ENCODE assay signal across 9 cellular contexts in the genomic region with DNA sequence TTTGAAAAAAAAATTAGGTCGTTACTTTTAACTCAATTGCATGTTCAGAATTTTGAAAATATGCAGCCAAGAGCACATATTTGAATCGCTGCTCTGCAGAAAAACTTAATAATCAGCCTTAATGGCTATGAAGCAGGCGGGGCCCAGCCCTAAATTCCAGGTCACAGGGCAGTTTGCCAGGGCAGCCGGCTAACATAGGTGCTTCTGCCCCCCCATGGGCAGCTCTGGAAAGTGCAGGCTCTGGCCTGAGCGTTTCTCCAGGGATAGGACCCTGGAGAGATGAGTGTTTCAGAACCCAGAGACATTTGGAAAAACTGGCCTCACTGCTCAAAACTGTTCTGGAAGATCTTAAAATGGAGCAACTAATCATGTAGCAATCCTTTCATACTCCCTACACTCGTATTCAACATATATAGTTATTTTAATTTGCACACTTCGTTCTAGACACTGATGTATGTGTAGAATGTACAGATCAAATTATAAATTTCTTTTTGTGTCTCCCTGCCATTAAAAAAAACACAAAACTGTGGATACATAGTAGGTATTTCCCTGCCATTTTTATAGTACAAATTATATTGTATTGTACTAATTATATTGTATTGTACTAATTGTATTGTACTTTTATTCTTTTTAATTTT. TPM values are rescaled to one million over a fixed set of nuclear protein-coding genes. Genes with fewer than 3 reads are reported as not detected.
DNase-seq lines count a peak whose midpoint lies in the region; ATAC-seq and TF ChIP-seq lines count a peak whose summit lies in the region.
"Had no signal": no experiment of that assay in that cellular context is flagged by ENCODE, and none has a peak within 500 bp of the region (broad histone marks: within the 10 kb centered on the region; RNA-seq: fewer than 3 reads in every experiment).

No MANE protein-coding gene starts in this region.

- H3K4me3 ChIP-seq in Loucy (ENCODE audit: low read length, poor library complexity, severe bottlenecking) = no peak overlapping the region
- no peak overlapping the region for H3K4me3 ChIP-seq in neuronal stem cell (ENCODE audit: low read length in 2 of 2)

- peaks cover 18% of the 10 kb centered on the region for H3K4me1 Mint-ChIP-seq in activated T-helper 1 cell treated with anti-CD3 and anti-CD28 coated beads, Interleukin-12 subunit alpha, Interleukin-12 subunit beta, Interleukin-2, Interleukin-4 antibody, amounts not matched to agents 30 ng/mL and 10 ng/mL and 1 ng/mL, durations not matched to agents 14 hours and 24 hours and 36 hours (ENCODE audit: low read depth)

- H3K79me2 ChIP-seq in Loucy (ENCODE audit: insufficient read depth, low read length) = no peaks in the 10 kb centered on the region

- DNase-seq in RPMI7951 (ENCODE audit: low read depth) (peak; percentile 77), fibroblast of the conjunctiva (ENCODE audit: low read depth) (peak; percentile 77), neuronal stem cell (ENCODE audit: low spot score) (peak; percentile 45), stromal cell of bone marrow (ENCODE audit: low read depth) (peak; percentile 87)
- DNase-seq in activated T-helper 1 cell treated with anti-CD3 and anti-CD28 coated beads, Interleukin-12 subunit alpha, Interleukin-12 subunit beta, Interleukin-2, Interleukin-4 antibody, amounts not matched to agents 30 ng/mL and 10 ng/mL and 1 ng/mL, durations not matched to agents 14 hours and 24 hours and 36 hours (ENCODE audit: low spot score) = peak; percentile 56

- no peaks in the 10 kb centered on the region for H3K9me2 ChIP-seq in Loucy (replicated peaks; ENCODE audit: low read depth, low read length)

- H3K4ac ChIP-seq in neuronal stem cell (ENCODE audit: low read length) = no peak overlapping the region

- H2BK120ac ChIP-seq in neuronal stem cell (ENCODE audit: low read depth, low read length) = no peak overlapping the region

- H3K27ac ChIP-seq in 22Rv1 (no peak overlapping the region), neuronal stem cell (replicated peaks; ENCODE audit: low read length) (no peak overlapping the region)

- no peak overlapping the region for H3K14ac ChIP-seq in neuronal stem cell (ENCODE audit: low read length)

- intact Hi-C loops in activated T-helper 1 cell treated with anti-CD3 and anti-CD28 coated beads, Interleukin-12 subunit alpha, Interleukin-12 subunit beta, Interleukin-2, Interleukin-4 antibody, amounts not matched to agents 30 ng/mL and 10 ng/mL and 1 ng/mL, durations not matched to agents 14 hours and 24 hours and 36 hours (cut with micrococcal nuclease) = loop anchor here (1.0 to 5.0 kb wide), 5 partner anchors 38 to 178 kb away; no protein-coding TSS in a partner anchor

- no peaks in the 10 kb centered on the region for H3K36me3 Mint-ChIP-seq in activated T-helper 1 cell treated with anti-CD3 and anti-CD28 coated beads, Interleukin-12 subunit alpha, Interleukin-12 subunit beta, Interleukin-2, Interleukin-4 antibody, amounts not matched to agents 30 ng/mL and 10 ng/mL and 1 ng/mL, durations not matched to agents 14 hours and 24 hours and 36 hours (ENCODE audit: low read depth)

- no peak overlapping the region for H2BK15ac ChIP-seq in neuronal stem cell (ENCODE audit: low read length)

- WGBS in neuronal stem cell (ENCODE audit: extremely low coverage in 2 of 2, insufficient read length in 2 of 2, insufficient replicate concordance in 1 of 2), 2 donors = no CpG with 5 or more reads among the region's 7 CpGs

- H3K18ac ChIP-seq in neuronal stem cell (ENCODE audit: low read length) = no peak overlapping the region

- no peak overlapping the region for H3K9ac ChIP-seq in Loucy (ENCODE audit: low read depth, low read length, poor library complexity, severe bottlenecking)
- H3K9ac ChIP-seq in neuronal stem cell (ENCODE audit: low read depth, low read length, poor library complexity) = no peak overlapping the region

- TF ChIP-seq CTCF in 22Rv1 (IDR thresholded peaks at IDR 0.05) (peak; percentile 95), Loucy (conservative IDR thresholded peaks at IDR 0.05; ENCODE audit: low read length) (peak; percentile 94)

- no peak overlapping the region for H4K91ac ChIP-seq in neuronal stem cell (ENCODE audit: low read depth, low read length, poor library complexity)

- H3K36me3 ChIP-seq in Loucy (ENCODE audit: insufficient read depth, low read length) (no peaks in the 10 kb centered on the region), neuronal stem cell (replicated peaks in 1 of 2; ENCODE audit: control insufficient read depth in 2 of 2, insufficient read depth in 2 of 2, low read length in 2 of 2) (no peaks in the 10 kb centered on the region)

- no peak overlapping the region for H2BK5ac ChIP-seq in neuronal stem cell (ENCODE audit: low read length)

- H3K27me3 ChIP-seq in Loucy (ENCODE audit: insufficient read depth, low read length, poor library complexity, severe bottlenecking) (no peaks in the 10 kb centered on the region), neuronal stem cell (ENCODE audit: control insufficient read depth in 3 of 3, insufficient read depth in 3 of 3, low read depth in 1 of 3, low read length in 3 of 3) (no peaks in the 10 kb centered on the region)

- H3K79me1 ChIP-seq in neuronal stem cell (ENCODE audit: low read depth, low read length) = no peaks in the 10 kb centered on the region

- no peak overlapping the region for H2AFZ ChIP-seq in Loucy (ENCODE audit: low read length)
- H2AFZ ChIP-seq in neuronal stem cell (ENCODE audit: low read length) = no peak overlapping the region

- H4K20me1 ChIP-seq in Loucy (ENCODE audit: insufficient read depth, low read length, poor library complexity, severe bottlenecking) = no peaks in the 10 kb centered on the region

- H3K27ac Mint-ChIP-seq in activated T-helper 1 cell treated with anti-CD3 and anti-CD28 coated beads, Interleukin-12 subunit alpha, Interleukin-12 subunit beta, Interleukin-2, Interleukin-4 antibody, amounts not matched to agents 30 ng/mL and 10 ng/mL and 1 ng/mL, durations not matched to agents 14 hours and 24 hours and 36 hours = no peak overlapping the region
- H3K27ac Mint-ChIP-seq: stimulated activated naive CD8-positive, alpha-beta T cell treated with anti-CD3 and anti-CD28 coated beads, Interleukin-15, Interleukin-2, amounts not matched to agents 100 ng/mL and 50 ng/mL, for 24 hours had no signal

- H3K9me3 Mint-ChIP-seq in activated T-helper 1 cell treated with anti-CD3 and anti-CD28 coated beads, Interleukin-12 subunit alpha, Interleukin-12 subunit beta, Interleukin-2, Interleukin-4 antibody, amounts not matched to agents 30 ng/mL and 10 ng/mL and 1 ng/mL, durations not matched to agents 14 hours and 24 hours and 36 hours = no peaks in the 10 kb centered on the region
- H3K9me3 Mint-ChIP-seq: stimulated activated naive CD8-positive, alpha-beta T cell treated with anti-CD3 and anti-CD28 coated beads, Interleukin-15, Interleukin-2, amounts not matched to agents 100 ng/mL and 50 ng/mL, for 24 hours had no signal

- H3K4me3 Mint-ChIP-seq in activated T-helper 1 cell treated with anti-CD3 and anti-CD28 coated beads, Interleukin-12 subunit alpha, Interleukin-12 subunit beta, Interleukin-2, Interleukin-4 antibody, amounts not matched to agents 30 ng/mL and 10 ng/mL and 1 ng/mL, durations not matched to agents 14 hours and 24 hours and 36 hours = no peak overlapping the region
- H3K4me3 Mint-ChIP-seq: stimulated activated naive CD8-positive, alpha-beta T cell treated with anti-CD3 and anti-CD28 coated beads, Interleukin-15, Interleukin-2, amounts not matched to agents 100 ng/mL and 50 ng/mL, for 24 hours had no signal

- no peak overlapping the region for H3K4me2 ChIP-seq in Loucy (ENCODE audit: low read depth, low read length, poor library complexity, severe bottlenecking)
- no peak overlapping the region for H3K4me2 ChIP-seq in neuronal stem cell (ENCODE audit: insufficient read depth, low read length, poor library complexity, severe bottlenecking)

- H3F3A ChIP-seq in Loucy (ENCODE audit: low read depth) = no peaks in the 10 kb centered on the region

- H2AK5ac ChIP-seq in neuronal stem cell (ENCODE audit: low read depth, low read length) = no peak overlapping the region

- H2BK12ac ChIP-seq in neuronal stem cell (ENCODE audit: low read length) = no peak overlapping the region

- H3K23ac ChIP-seq in neuronal stem cell (ENCODE audit: low read depth, low read length, poor library complexity) = no peak overlapping the region

- H3K27me3 Mint-ChIP-seq in activated T-helper 1 cell treated with anti-CD3 and anti-CD28 coated beads, Interleukin-12 subunit alpha, Interleukin-12 subunit beta, Interleukin-2, Interleukin-4 antibody, amounts not matched to agents 30 ng/mL and 10 ng/mL and 1 ng/mL, durations not matched to agents 14 hours and 24 hours and 36 hours (ENCODE audit: insufficient read depth) = no peaks in the 10 kb centered on the region
- H3K27me3 Mint-ChIP-seq: stimulated activated naive CD8-positive, alpha-beta T cell treated with anti-CD3 and anti-CD28 coated beads, Interleukin-15, Interleukin-2, amounts not matched to agents 100 ng/mL and 50 ng/mL, for 24 hours had no signal

- H3K9me3 ChIP-seq in Loucy (ENCODE audit: insufficient read depth, low read depth, low read length) (no peaks in the 10 kb centered on the region), neuronal stem cell (replicated peaks in 1 of 2; ENCODE audit: control insufficient read depth in 2 of 2, insufficient read depth in 1 of 2, low read depth in 1 of 2, low read length in 2 of 2) (no peaks in the 10 kb centered on the region)

- no peak overlapping the region for H4K8ac ChIP-seq in neuronal stem cell (ENCODE audit: low read depth, low read length)

- H3K4me1 ChIP-seq in Loucy (ENCODE audit: insufficient read depth, low read length, poor library complexity, severe bottlenecking) (peaks cover 7% of the 10 kb centered on the region), neuronal stem cell (ENCODE audit: control insufficient read depth in 2 of 2, insufficient read depth in 1 of 2, low read depth in 1 of 2, low read length in 2 of 2) (peaks cover 0 to 6% of the 10 kb centered on the region in 2 donors)

- ATAC-seq in GM18502 (IDR thresholded peaks at IDR 0.05; ENCODE audit: poor library complexity, unreplicated experiment) = peak; percentile 61

RNA-seq across cellular contexts. Expression of gene PTGR2, which starts 26.0 kb away (rescaled TPM):
- 4.9 and 5.1 TPM in 2 replicates for total RNA-seq in RPMI7951 (2014; rRNA removed; shearing (Covaris generic))
- total RNA-seq in activated T-helper 1 cell treated with anti-CD3 and anti-CD28 coated beads, Interleukin-12 subunit alpha, Interleukin-12 subunit beta, Interleukin-2, Interleukin-4 antibody, amounts not matched to agents 30 ng/mL and 10 ng/mL and 1 ng/mL, durations not matched to agents 14 hours and 24 hours and 36 hours = 1.2 and 2.0 TPM in 2 replicates
- 15.1 TPM for polyA plus RNA-seq in neuronal stem cell (2013, experiment 1 of 2)
- polyA plus RNA-seq in neuronal stem cell (2013, experiment 2 of 2) = 14.4 TPM
